Comparison of ENCODE assay signal across 8 cellular contexts in genomic region chr1:206705187-206705586, GRCh38. TPM values are rescaled to one million over a fixed set of nuclear protein-coding genes. Genes with fewer than 3 reads are reported as not detected.
DNase-seq lines count a peak whose midpoint lies in the region; ATAC-seq and TF ChIP-seq lines count a peak whose summit lies in the region.

No MANE protein-coding gene starts in this region.

- POLR2A ChIA-PET in activated CD4-positive, alpha-beta T cell treated with anti-CD3 and anti-CD28 coated beads, Interleukin-2, amount 10 ng/mL, durations not matched to agents 7 days and 5 days (lab: Charles Lee): no interaction called here
- POLR2A ChIA-PET in RWPE1 (lab: Yijun Ruan, JAX; ENCODE audit: low non-redundant PET): no interaction called here

- no peaks in the 10 kb centered on the region for H3K27me3 ChIP-seq in suprapubic skin

- ATAC-seq in omental fat pad (ENCODE audit: low FRiP score): no peak

- H3K36me3 ChIP-seq in suprapubic skin: no peaks in the 10 kb centered on the region

- no peak for DNase-seq in activated CD4-positive, alpha-beta T cell treated with anti-CD3 and anti-CD28 coated beads, Interleukin-2, amount 10 ng/mL, durations not matched to agents 7 days and 5 days
- no peak for DNase-seq in activated CD4-positive, alpha-beta T cell treated with anti-CD3 and anti-CD28 coated beads, Interleukin-2, amount 50 U/mL, for 1 hour
- no peak for DNase-seq in RWPE1 (ENCODE audit: low spot score)
- DNase-seq in glutamatergic neuron: peak; percentile 57
- DNase-seq in suprapubic skin (ENCODE audit: low spot score in 2 of 2): peak in 1 of 2 donors; percentile 67
- no peak for DNase-seq in Kasumi-1 (lab: John Stamatoyannopoulos, UW)
- DNase-seq in omental fat pad (ENCODE audit: low spot score): no peak
- DNase-seq in GM13977 (ENCODE audit: low spot score): no peak

- peak overlapping the region; percentile 20; the same call in 1 of the 2 replicates for H3K27ac ChIP-seq in RWPE1
- peak overlapping the region; percentile 57 for H3K27ac ChIP-seq in suprapubic skin

- in situ Hi-C loops in GM13977 (cut with MboI; ENCODE audit: low pct_unique_long_range_greater_than_20kb, low sequenced_read_pairs, unreplicated experiment): no loop called here

- H3K4me3 ChIP-seq in suprapubic skin: no peak overlapping the region

- no peak for TF ChIP-seq CTCF in RWPE1 (conservative IDR thresholded peaks at IDR 0.05; ENCODE audit: low read depth)
- TF ChIP-seq CTCF in glutamatergic neuron (IDR thresholded peaks at IDR 0.05; ENCODE audit: partially characterized antibody, unreplicated experiment): no peak
- no peak for TF ChIP-seq CTCF in suprapubic skin (IDR thresholded peaks at IDR 0.05)
- TF ChIP-seq CTCF in omental fat pad (IDR thresholded peaks at IDR 0.05): no peak
- no peak for TF ChIP-seq CTCF in GM13977 (IDR thresholded peaks at IDR 0.05; ENCODE audit: extremely low read depth, insufficient read depth, missing control alignments)

- CTCF ChIA-PET in activated CD4-positive, alpha-beta T cell treated with anti-CD3 and anti-CD28 coated beads, Interleukin-2, amount 10 ng/mL, durations not matched to agents 7 days and 5 days (lab: Charles Lee): interaction anchor here (1.0 to 2.6 kb wide), 7 partner anchors 9 to 207 kb away, joined by 3 to 11 read pairs (median 4); partner anchors contain the start of gene EIF2D
- CTCF ChIA-PET in RWPE1 (lab: Yijun Ruan, JAX): interaction anchor here (0.8 to 2.3 kb wide), 4 partner anchors 9 to 56 kb away, joined by 4 to 8 read pairs (median 4); no protein-coding TSS in a partner anchor

- H3K27ac Mint-ChIP-seq in activated CD4-positive, alpha-beta T cell treated with anti-CD3 and anti-CD28 coated beads, Interleukin-2, amount 10 ng/mL, durations not matched to agents 7 days and 5 days: peak overlapping the region; percentile 26
- H3K27ac Mint-ChIP-seq in glutamatergic neuron (ENCODE audit: unreplicated experiment): peak overlapping the region; percentile 97

- peaks cover 76% of the 10 kb centered on the region for H3K4me1 Mint-ChIP-seq in activated CD4-positive, alpha-beta T cell treated with anti-CD3 and anti-CD28 coated beads, Interleukin-2, amount 10 ng/mL, durations not matched to agents 7 days and 5 days
- H3K4me1 Mint-ChIP-seq in glutamatergic neuron (ENCODE audit: low read depth, unreplicated experiment): peaks cover 82% of the 10 kb centered on the region

- H3K9me3 ChIP-seq in suprapubic skin: no peaks in the 10 kb centered on the region

- H3K9me3 Mint-ChIP-seq in activated CD4-positive, alpha-beta T cell treated with anti-CD3 and anti-CD28 coated beads, Interleukin-2, amount 10 ng/mL, durations not matched to agents 7 days and 5 days: no peaks in the 10 kb centered on the region
- H3K9me3 Mint-ChIP-seq in glutamatergic neuron (ENCODE audit: unreplicated experiment): peaks cover 9% of the 10 kb centered on the region

- H3K4me1 ChIP-seq in suprapubic skin: peaks cover 72% of the 10 kb centered on the region

- H3K36me3 Mint-ChIP-seq in activated CD4-positive, alpha-beta T cell treated with anti-CD3 and anti-CD28 coated beads, Interleukin-2, amount 10 ng/mL, durations not matched to agents 7 days and 5 days (ENCODE audit: low read depth): peaks cover 2% of the 10 kb centered on the region
- H3K36me3 Mint-ChIP-seq in glutamatergic neuron (ENCODE audit: unreplicated experiment): no peaks in the 10 kb centered on the region

- WGBS in suprapubic skin: 55% methylated on average over 3 of the region's 4 CpGs

- TF ChIP-seq EP300 in suprapubic skin (IDR thresholded peaks at IDR 0.05): no peak

- no peak overlapping the region for H3K4me3 Mint-ChIP-seq in activated CD4-positive, alpha-beta T cell treated with anti-CD3 and anti-CD28 coated beads, Interleukin-2, amount 10 ng/mL, durations not matched to agents 7 days and 5 days
- H3K4me3 Mint-ChIP-seq in glutamatergic neuron (ENCODE audit: unreplicated experiment): peak overlapping the region; percentile 82

- H3K27me3 Mint-ChIP-seq in activated CD4-positive, alpha-beta T cell treated with anti-CD3 and anti-CD28 coated beads, Interleukin-2, amount 10 ng/mL, durations not matched to agents 7 days and 5 days: no peaks in the 10 kb centered on the region
- peaks cover 6% of the 10 kb centered on the region for H3K27me3 Mint-ChIP-seq in glutamatergic neuron (ENCODE audit: unreplicated experiment)

- no peak for TF ChIP-seq POLR2A in suprapubic skin (IDR thresholded peaks at IDR 0.05)

RNA-seq across cellular contexts. Expression of gene MAPKAPK2, which starts 20.5 kb away (rescaled TPM):
- 10 to 100 TPM; 55.5 to 57.4 TPM for total RNA-seq in activated CD4-positive, alpha-beta T cell treated with anti-CD3 and anti-CD28 coated beads, Interleukin-2, amount 10 ng/mL, durations not matched to agents 7 days and 5 days
- total RNA-seq in glutamatergic neuron (ENCODE audit: unreplicated experiment) (93.8 TPM), suprapubic skin (10 to 100 TPM; 38.0 to 72.3 (median 62.4) TPM), omental fat pad (100 to 1,000 TPM in 1 of 4 donors, 10 to 100 TPM in 3; 52.0 to 151 (median 79.9) TPM)
